2 cellular contexts compared by ENCODE assay signal in genomic region chr16:11219188-11219587, GRCh38.
A peak's percentile ranks its signal among the peaks of the same experiment; 100 is the strongest.
TF ChIP-seq lines count a peak whose summit lies in the region.

No MANE protein-coding gene starts in this region.

TF ChIP-seq in K562, 482 proteins besides CTCF, POLR2A, EP300 and RAD21:
- peak; percentile 37; the same call in 1 of the 2 replicates for TF ChIP-seq BCOR (IDR thresholded peaks at IDR 0.05)
- TF ChIP-seq RBM25 (IDR thresholded peaks at IDR 0.05; ENCODE audit: low read depth, low read length, severe bottlenecking) = peak; percentile 79
- no peak for TF ChIP-seq ZNF830 (CRISPR knock-in tag; IDR thresholded peaks at IDR 0.05)

TF ChIP-seq in GM12891, 5 proteins besides CTCF, POLR2A, EP300 and RAD21:
- TF ChIP-seq PAX5 (IDR thresholded peaks at IDR 0.05; ENCODE audit: insufficient read depth, low read length, severe bottlenecking) = no peak
- TF ChIP-seq TAF1 (IDR thresholded peaks at IDR 0.05; ENCODE audit: low read depth, low read length) = no peak
- TF ChIP-seq POU2F2 (IDR thresholded peaks at IDR 0.05; ENCODE audit: low read depth, low read length) = no peak
- no peak for TF ChIP-seq POLR2AphosphoS5 (IDR thresholded peaks at IDR 0.05; ENCODE audit: low read depth, low read length)
- TF ChIP-seq SPI1 (IDR thresholded peaks at IDR 0.05; ENCODE audit: low read depth, low read length) = no peak
